In the genomic region with DNA sequence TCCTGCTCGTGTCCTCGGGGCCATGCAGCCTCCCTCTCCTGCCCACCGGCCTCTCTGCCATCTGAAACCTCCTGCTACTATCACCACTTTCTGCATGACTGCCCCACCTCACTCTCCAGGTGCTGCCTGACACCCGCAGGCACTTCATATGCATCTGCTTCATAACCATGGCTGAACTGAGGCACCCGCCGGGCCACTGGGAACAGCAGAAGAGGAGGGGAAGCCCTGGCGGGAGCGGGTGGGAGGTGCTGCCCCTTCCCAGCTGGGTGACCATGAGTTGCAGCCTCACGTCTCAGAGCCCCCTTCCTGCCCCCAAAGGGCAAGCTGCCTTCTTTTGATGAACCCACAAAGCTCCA, we compare ENCODE assay signal across 33 cellular contexts. TPM values are rescaled to one million over a fixed set of nuclear protein-coding genes. Genes with fewer than 3 reads are reported as not detected.
DNase-seq lines count a peak whose midpoint lies in the region; ATAC-seq, FAIRE-seq and TF ChIP-seq lines count a peak whose summit lies in the region.
"Had no signal": no experiment of that assay in that cellular context is flagged by ENCODE, and none has a peak within 500 bp of the region (broad histone marks: within the 10 kb centered on the region; RNA-seq: fewer than 3 reads in every experiment).

No MANE protein-coding gene starts in this region.

- no peaks in the 10 kb centered on the region for H3K4me1 Mint-ChIP-seq in activated CD4-positive, alpha-beta T cell treated with anti-CD3 and anti-CD28 coated beads for 36 hours
- H3K4me1 Mint-ChIP-seq: activated naive CD4-positive, alpha-beta T cell treated with anti-CD3 and anti-CD28 coated beads, Interleukin-2, amount 50 U/mL, for 24 hours had no signal

- H3K9me3 Mint-ChIP-seq in activated CD4-positive, alpha-beta T cell treated with anti-CD3 and anti-CD28 coated beads for 36 hours (ENCODE audit: low read depth): no peaks in the 10 kb centered on the region
- H3K9me3 Mint-ChIP-seq: activated naive CD4-positive, alpha-beta T cell treated with anti-CD3 and anti-CD28 coated beads, Interleukin-2, amount 50 U/mL, for 24 hours; CD4-positive, CD25-positive, alpha-beta regulatory T cell; mesothelial cell of epicardium; natural killer cell; stimulated activated naive B cell treated with anti-CD40 and anti-IgM and Interleukin-4, amounts not matched to agents 10 μg/mL and 1 μg/mL and 100 μg/mL, for 72 hours had no signal

- no peak overlapping the region for H3K27ac Mint-ChIP-seq in activated CD4-positive, alpha-beta T cell treated with anti-CD3 and anti-CD28 coated beads for 36 hours
- H3K27ac Mint-ChIP-seq: activated CD8-positive, alpha-beta T cell treated with anti-CD3 and anti-CD28 coated beads, Interleukin-2, amount 10 ng/mL, durations not matched to agents 7 days and 5 days; activated naive CD4-positive, alpha-beta T cell treated with anti-CD3 and anti-CD28 coated beads, Interleukin-2, amount 50 U/mL, for 24 hours; CD4-positive, CD25-positive, alpha-beta regulatory T cell; mesothelial cell of epicardium; natural killer cell; stimulated activated naive B cell treated with anti-CD40 and anti-IgM and Interleukin-4, amounts not matched to agents 10 μg/mL and 1 μg/mL and 100 μg/mL, for 72 hours had no signal

- intact Hi-C loops in left ventricle myocardium inferior (cut with micrococcal nuclease): no loop called here
- intact Hi-C loops in heart right ventricle (cut with DNase I): no loop called here
- intact Hi-C loops in activated CD4-positive, alpha-beta T cell treated with anti-CD3 and anti-CD28 coated beads for 36 hours (cut with DNase I, micrococcal nuclease): no loop called here
- intact Hi-C loops in esophagus squamous epithelium (cut with DNase I): no loop called here

- H3K36me3 Mint-ChIP-seq in activated CD4-positive, alpha-beta T cell treated with anti-CD3 and anti-CD28 coated beads for 36 hours (ENCODE audit: low read depth): no peaks in the 10 kb centered on the region
- H3K36me3 Mint-ChIP-seq: activated naive CD4-positive, alpha-beta T cell treated with anti-CD3 and anti-CD28 coated beads, Interleukin-2, amount 50 U/mL, for 24 hours; CD4-positive, CD25-positive, alpha-beta regulatory T cell; mesothelial cell of epicardium; natural killer cell had no signal

- H4K20me1 ChIP-seq in OCI-LY3 (ENCODE audit: insufficient read depth, low read length): no peaks in the 10 kb centered on the region

- H3K27me3 Mint-ChIP-seq in activated CD4-positive, alpha-beta T cell treated with anti-CD3 and anti-CD28 coated beads for 36 hours: no peaks in the 10 kb centered on the region
- H3K27me3 Mint-ChIP-seq: activated naive CD4-positive, alpha-beta T cell treated with anti-CD3 and anti-CD28 coated beads, Interleukin-2, amount 50 U/mL, for 24 hours had no signal

- H3K4me3 ChIP-seq in left ventricle myocardium inferior: no peak overlapping the region
- no peak overlapping the region for H3K4me3 ChIP-seq in heart right ventricle
- H3K4me3 ChIP-seq in OCI-LY3 (ENCODE audit: low read length): no peak overlapping the region
- H3K4me3 ChIP-seq in esophagus squamous epithelium: no peak overlapping the region
- H3K4me3 ChIP-seq: PC-9, SJSA1, thyroid gland had no signal

- H3K4me1 ChIP-seq in left ventricle myocardium inferior (peaks cover 34% of the 10 kb centered on the region), heart right ventricle (peaks cover 6 to 39% (median 22%) of the 10 kb centered on the region in 9 donors), OCI-LY3 (ENCODE audit: low read length) (peaks cover 20% of the 10 kb centered on the region), esophagus squamous epithelium (peaks cover 17 to 29% (median 20%) of the 10 kb centered on the region in 3 donors)

- H2AFZ ChIP-seq in OCI-LY3 (ENCODE audit: low read depth, low read length): peak overlapping the region; percentile 57; the same call in 1 of the 2 replicates
- H2AFZ ChIP-seq: PC-9 had no signal

- CTCF ChIA-PET in activated CD4-positive, alpha-beta T cell treated with anti-CD3 and anti-CD28 coated beads for 36 hours (lab: Charles Lee): no interaction called here

- H3K4me2 ChIP-seq in OCI-LY3 (ENCODE audit: low read length): peak overlapping the region; percentile 23; the same call in 1 of the 2 replicates

- no peak for TF ChIP-seq CTCF in left ventricle myocardium inferior (IDR thresholded peaks at IDR 0.05; ENCODE audit: borderline replicate concordance)
- no peak for TF ChIP-seq CTCF in heart right ventricle (IDR thresholded peaks at IDR 0.05)
- no peak for TF ChIP-seq CTCF in OCI-LY3 (IDR thresholded peaks at IDR 0.05; ENCODE audit: low read depth, low read length)
- TF ChIP-seq CTCF in esophagus squamous epithelium (IDR thresholded peaks at IDR 0.05): no peak

- POLR2A ChIA-PET in activated CD4-positive, alpha-beta T cell treated with anti-CD3 and anti-CD28 coated beads for 36 hours (lab: Charles Lee): no interaction called here

- TF ChIP-seq POLR2A in esophagus squamous epithelium (IDR thresholded peaks at IDR 0.05): no peak

- FAIRE-seq in urothelium cell line (lab: Jason Lieb, UNC): peak; percentile 84
- FAIRE-seq: astrocyte, GM12892, HTR-8/SVneo had no signal

- no peak for DNase-seq in left ventricle myocardium inferior
- DNase-seq in heart right ventricle: no peak
- peak; percentile 73 for DNase-seq in left kidney (ENCODE audit: low read depth, low spot score)
- DNase-seq in urothelium cell line (ENCODE audit: low spot score): no peak
- DNase-seq in activated CD4-positive, alpha-beta T cell treated with anti-CD3 and anti-CD28 coated beads for 36 hours: no peak
- DNase-seq in esophagus squamous epithelium (lab: John Stamatoyannopoulos, UW): no peak
- DNase-seq in dermis blood vessel endothelial cell: no peak
- DNase-seq: activated CD4-positive, CD25-positive, alpha-beta regulatory T cell; activated CD8-positive, alpha-beta T cell treated with anti-CD3 and anti-CD28 coated beads, Interleukin-2, amount 10 ng/mL, durations not matched to agents 7 days and 5 days; activated T-cell treated with anti-CD3 and anti-CD28 coated beads, Interleukin-2, amount 50 U/mL, for 48 hours; CD4-positive, CD25-positive, alpha-beta regulatory T cell; cerebellar nuclear complex; DMS53; effector CD8-positive, alpha-beta T cell; Kasumi-1; left colon; natural killer cell; NCI-H1092 treated with DMSO at 0.1 percent for 48 hours; NCI-H2029; NCI-H748 treated with DMSO at 0.1 percent for 48 hours; PC-9; stimulated activated CD4-positive, alpha-beta T cell treated with anti-CD3 and anti-CD28 coated beads, Interleukin-1b, Interleukin-23, amount 100 ng/mL, for 48 hours; stimulated activated naive B cell treated with anti-CD40 and anti-IgM and Interleukin-4, amounts not matched to agents 10 μg/mL and 1 μg/mL and 100 μg/mL, for 72 hours; T-helper 2 cell had no signal

- no peak for ATAC-seq in heart right ventricle
- ATAC-seq in activated CD4-positive, alpha-beta T cell treated with anti-CD3 and anti-CD28 coated beads for 36 hours: no peak
- ATAC-seq: activated CD8-positive, alpha-beta T cell treated with anti-CD3 and anti-CD28 coated beads, Interleukin-2, amount 10 ng/mL, durations not matched to agents 7 days and 5 days; left colon; natural killer cell; stimulated activated naive B cell treated with anti-CD40 and anti-IgM and Interleukin-4, amounts not matched to agents 10 μg/mL and 1 μg/mL and 100 μg/mL, for 72 hours had no signal

- H3K4me3 Mint-ChIP-seq in activated CD4-positive, alpha-beta T cell treated with anti-CD3 and anti-CD28 coated beads for 36 hours: no peak overlapping the region
- H3K4me3 Mint-ChIP-seq: activated CD8-positive, alpha-beta T cell treated with anti-CD3 and anti-CD28 coated beads, Interleukin-2, amount 10 ng/mL, durations not matched to agents 7 days and 5 days; activated naive CD4-positive, alpha-beta T cell treated with anti-CD3 and anti-CD28 coated beads, Interleukin-2, amount 50 U/mL, for 24 hours; mesothelial cell of epicardium; natural killer cell; stimulated activated naive B cell treated with anti-CD40 and anti-IgM and Interleukin-4, amounts not matched to agents 10 μg/mL and 1 μg/mL and 100 μg/mL, for 72 hours had no signal

- H3K27me3 ChIP-seq in left ventricle myocardium inferior (ENCODE audit: low read depth) (no peaks in the 10 kb centered on the region), heart right ventricle (no peaks in the 10 kb centered on the region), OCI-LY3 (ENCODE audit: low read depth, low read length) (no peaks in the 10 kb centered on the region), esophagus squamous epithelium (no peaks in the 10 kb centered on the region)
- H3K27me3 ChIP-seq: SJSA1, thyroid gland had no signal

- H3K27ac ChIP-seq in left ventricle myocardium inferior (replicated peaks) (peak overlapping the region; percentile 64), heart right ventricle (no peak overlapping the region), OCI-LY3 (ENCODE audit: low read length) (no peak overlapping the region), esophagus squamous epithelium (peak overlapping the region in 1 of 4 donors; percentile 65)
- H3K27ac ChIP-seq: PC-9, SJSA1 had no signal

- H3K36me3 ChIP-seq in left ventricle myocardium inferior: no peaks in the 10 kb centered on the region
- no peaks in the 10 kb centered on the region for H3K36me3 ChIP-seq in heart right ventricle
- H3K36me3 ChIP-seq in OCI-LY3 (replicated peaks; ENCODE audit: low read depth, low read length): no peaks in the 10 kb centered on the region
- no peaks in the 10 kb centered on the region for H3K36me3 ChIP-seq in esophagus squamous epithelium
- H3K36me3 ChIP-seq: SJSA1, thyroid gland had no signal

- WGBS in heart right ventricle, 2 donors: 87 to 91% methylated on average over 9 of the region's 9 CpGs
- 73 to 85% methylated on average over 4 to 7 of the region's 9 CpGs for WGBS in esophagus squamous epithelium, 2 donors

- no peak overlapping the region for H3K9ac ChIP-seq in OCI-LY3 (ENCODE audit: low read length)

- H3K9me3 ChIP-seq in left ventricle myocardium inferior (replicated peaks): no peaks in the 10 kb centered on the region
- H3K9me3 ChIP-seq in heart right ventricle: no peaks in the 10 kb centered on the region
- no peaks in the 10 kb centered on the region for H3K9me3 ChIP-seq in OCI-LY3 (ENCODE audit: insufficient read depth, low read length)
- H3K9me3 ChIP-seq in esophagus squamous epithelium: no peaks in the 10 kb centered on the region
- H3K9me3 ChIP-seq: SJSA1, thyroid gland had no signal

- H3K79me2 ChIP-seq in OCI-LY3 (ENCODE audit: low read length): no peaks in the 10 kb centered on the region

RNA-seq across cellular contexts. Expression of a gene that starts 21.7 kb away (rescaled TPM):
- total RNA-seq in left ventricle myocardium inferior: 21.1 TPM
- total RNA-seq in heart right ventricle: 10 to 100 TPM; 17.4 to 30.7 (median 22.1) TPM
- 10 to 100 TPM; 27.3 to 32.9 TPM for polyA plus RNA-seq in heart right ventricle
- total RNA-seq in activated CD4-positive, alpha-beta T cell treated with anti-CD3 and anti-CD28 coated beads for 36 hours: 10 to 100 TPM; 14.9 to 17.2 TPM
- total RNA-seq in esophagus squamous epithelium: 10 to 100 TPM; 26.3 to 53.1 (median 31.2) TPM
- total RNA-seq in dermis blood vessel endothelial cell: 15.5 and 18.7 TPM in 2 replicates

RNA-seq across cellular contexts. Expression of a gene that starts 48.5 kb away (rescaled TPM):
- not detected for total RNA-seq in left ventricle myocardium inferior
- under 1 TPM in 1 of 10 donors, not detected in 9; 0.34 TPM for total RNA-seq in heart right ventricle
- polyA plus RNA-seq in heart right ventricle: under 1 TPM; 0.19 to 0.22 TPM
- not detected for total RNA-seq in activated CD4-positive, alpha-beta T cell treated with anti-CD3 and anti-CD28 coated beads for 36 hours
- not detected for total RNA-seq in esophagus squamous epithelium
- total RNA-seq in dermis blood vessel endothelial cell: 0.05 TPM in 1 of 2 replicates, not detected in the other
- total RNA-seq: activated CD8-positive, alpha-beta T cell treated with anti-CD3 and anti-CD28 coated beads, Interleukin-2, amount 10 ng/mL, durations not matched to agents 7 days and 5 days; astrocyte; CD4-positive, CD25-positive, alpha-beta regulatory T cell; H4; left colon; PC-9; SJSA1 had no signal
- polyA plus RNA-seq: CD4-positive, CD25-positive, alpha-beta regulatory T cell had no signal

RNA-seq across cellular contexts. Expression of a gene that starts 51.2 kb away (rescaled TPM):
- total RNA-seq in left ventricle myocardium inferior (1.2 TPM), heart right ventricle (1 to 10 TPM in 5 of 10 donors, under 1 TPM in 5; 0.11 to 3.2 (median 0.78) TPM), esophagus squamous epithelium (1 to 10 TPM in 2 of 4 donors, under 1 TPM in 1, not detected in 1; 0.44 to 1.7 (median 1.5) TPM), dermis blood vessel endothelial cell (not detected in 2 replicates)
- polyA plus RNA-seq in heart right ventricle: 1 to 10 TPM; 1.8 to 3.8 TPM
- total RNA-seq in activated CD4-positive, alpha-beta T cell treated with anti-CD3 and anti-CD28 coated beads for 36 hours: not detected
- total RNA-seq: activated CD8-positive, alpha-beta T cell treated with anti-CD3 and anti-CD28 coated beads, Interleukin-2, amount 10 ng/mL, durations not matched to agents 7 days and 5 days; CD4-positive, CD25-positive, alpha-beta regulatory T cell; H4; natural killer cell; PC-9; SJSA1 had no signal
- polyA plus RNA-seq: CD4-positive, CD25-positive, alpha-beta regulatory T cell had no signal
